In genomic region chr19:18252370-18252717, GRCh38 we compare ENCODE assay signal across 13 cellular contexts. TPM values are rescaled to one million over a fixed set of nuclear protein-coding genes. Genes with fewer than 3 reads are reported as not detected.
"Had no signal": no experiment of that assay in that cellular context is flagged by ENCODE, and none has a peak within 500 bp of the region (broad histone marks: within the 10 kb centered on the region; RNA-seq: fewer than 3 reads in every experiment).

No MANE protein-coding gene starts in this region.

- H3K9me3 ChIP-seq: gastrocnemius medialis, lower lobe of right lung, neutrophil, pancreas, suprapubic skin, transverse colon had no signal

- H3K4me2 ChIP-seq: smooth muscle cell had no signal

- H3K27me3 ChIP-seq: gastrocnemius medialis, pancreas had no signal

- H3K9me3 Mint-ChIP-seq: endodermal cell; natural killer cell; stimulated activated naive CD8-positive, alpha-beta T cell treated with anti-CD3 and anti-CD28 coated beads, Interleukin-15, amount 100 ng/mL, for 72 hours had no signal

- H3K4me3 Mint-ChIP-seq: endodermal cell; natural killer cell; stimulated activated naive CD8-positive, alpha-beta T cell treated with anti-CD3 and anti-CD28 coated beads, Interleukin-15, amount 100 ng/mL, for 72 hours had no signal

- H3K4me3 ChIP-seq: gastrocnemius medialis, lower lobe of right lung, pancreas, smooth muscle cell, suprapubic skin, transverse colon had no signal

- H3K36me3 Mint-ChIP-seq: natural killer cell had no signal

- H3K27ac Mint-ChIP-seq: endodermal cell; natural killer cell; progenitor cell of endocrine pancreas; stimulated activated naive CD8-positive, alpha-beta T cell treated with anti-CD3 and anti-CD28 coated beads, Interleukin-15, amount 100 ng/mL, for 72 hours had no signal

- H3K36me3 ChIP-seq: gastrocnemius medialis, neutrophil, pancreas, transverse colon had no signal

- H3K27ac ChIP-seq: gastrocnemius medialis, lower lobe of right lung, neutrophil, pancreas, suprapubic skin had no signal

- H3K4me1 ChIP-seq: gastrocnemius medialis, pancreas had no signal

- FAIRE-seq: pancreas had no signal

RNA-seq across cellular contexts. Expression of gene IQCN, which starts 21.9 kb away (rescaled TPM):
- polyA plus RNA-seq: keratinocyte had no signal

RNA-seq across cellular contexts. Expression of gene PDE4C, which starts 26.1 kb away (rescaled TPM):
- total RNA-seq: mesenteric fat pad, natural killer cell had no signal
- polyA plus RNA-seq: keratinocyte had no signal
